18 cellular contexts compared by ENCODE assay signal in the genomic region with DNA sequence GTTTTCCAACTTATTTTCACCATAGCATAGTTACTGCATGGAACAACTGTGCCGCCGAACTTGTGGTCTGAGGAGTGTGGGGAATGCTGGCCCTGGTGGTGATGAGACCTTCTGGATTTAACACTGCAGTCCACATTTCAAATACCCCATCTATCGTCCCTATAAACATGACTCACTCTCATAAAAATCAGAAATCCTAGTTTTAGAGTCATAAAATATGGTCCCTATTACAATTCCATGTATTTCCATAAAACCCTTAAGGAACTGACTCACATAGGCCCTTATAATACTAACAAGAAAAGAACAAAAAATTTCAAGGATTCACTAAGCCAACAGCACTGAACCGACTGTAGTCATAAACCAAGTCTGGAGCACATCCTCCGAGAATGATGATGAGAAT.
A peak's percentile ranks its signal among the peaks of the same experiment; 100 is the strongest.
DNase-seq lines count a peak whose midpoint lies in the region; ATAC-seq and TF ChIP-seq lines count a peak whose summit lies in the region.
"Had no signal": no experiment of that assay in that cellular context is flagged by ENCODE, and none has a peak within 500 bp of the region (broad histone marks: within the 10 kb centered on the region; RNA-seq: fewer than 3 reads in every experiment).

No MANE protein-coding gene starts in this region.

- H3K4me3 ChIP-seq in foreskin fibroblast (ENCODE audit: low read depth in 1 of 2, low read length in 2 of 2) = no peak overlapping the region
- H3K4me3 ChIP-seq in mucosa of descending colon = no peak overlapping the region
- H3K4me3 ChIP-seq: ovary had no signal

- no peaks in the 10 kb centered on the region for H3K4me1 ChIP-seq in mucosa of descending colon (ENCODE audit: low read depth)

- no peaks in the 10 kb centered on the region for H3K36me3 ChIP-seq in mucosa of descending colon (ENCODE audit: low read depth)
- H3K36me3 ChIP-seq: ovary had no signal

- peak; percentile 98 for DNase-seq in EH (ENCODE audit: low read depth)
- peak; percentile 79 for DNase-seq in M059J (ENCODE audit: low read depth)
- peak; percentile 61 to 62 for DNase-seq in foreskin fibroblast
- peak; percentile 16 for DNase-seq in stromal cell of bone marrow (ENCODE audit: low read depth)
- no peak for DNase-seq in mucosa of descending colon
- DNase-seq in left cardiac atrium = no peak
- no peak for DNase-seq in DMS114 treated with DMSO at 0.1 percent for 48 hours (lab: John Stamatoyannopoulos, UW; ENCODE audit: unreplicated experiment)
- DNase-seq: activated CD4-positive, alpha-beta memory T cell treated with anti-CD3 and anti-CD28 coated beads for 36 hours; amygdala; C1 segment of cervical spinal cord; DND-41; effector memory CD8-positive, alpha-beta T cell; left colon; NCI-H187; NCI-H446; ovary; stimulated activated CD4-positive, alpha-beta T cell treated with anti-CD3 and anti-CD28 coated beads, Interleukin-4, amount 100 ng/mL, for 24 hours had no signal

- no peaks in the 10 kb centered on the region for H3K9me3 ChIP-seq in mucosa of descending colon
- H3K9me3 ChIP-seq: ovary had no signal

- intact Hi-C loops in mucosa of descending colon (cut with DNase I, micrococcal nuclease) = no loop called here
- intact Hi-C loops in left cardiac atrium (cut with DNase I) = no loop called here

- ATAC-seq in mucosa of descending colon (no peak), left cardiac atrium (no peak)
- ATAC-seq: effector memory CD8-positive, alpha-beta T cell; left colon; sciatic nerve had no signal

- TF ChIP-seq CTCF in foreskin fibroblast (IDR thresholded peaks at IDR 0.05; ENCODE audit: low read depth, low read length) (no peak), mucosa of descending colon (IDR thresholded peaks at IDR 0.05) (no peak)

Comparison
In these comparisons a context has a peak if more than half of its experiments do, and no peak if none do; other contexts are left out.
1. DNase-seq: peak in EH (single experiment), M059J (single experiment), foreskin fibroblast (2 of 2) and stromal cell of bone marrow (single experiment); none in mucosa of descending colon (0 of 3), left cardiac atrium (single experiment) and DMS114 treated with DMSO at 0.1 percent for 48 hours (single experiment).